13 cellular contexts compared by ENCODE assay signal in the genomic region with DNA sequence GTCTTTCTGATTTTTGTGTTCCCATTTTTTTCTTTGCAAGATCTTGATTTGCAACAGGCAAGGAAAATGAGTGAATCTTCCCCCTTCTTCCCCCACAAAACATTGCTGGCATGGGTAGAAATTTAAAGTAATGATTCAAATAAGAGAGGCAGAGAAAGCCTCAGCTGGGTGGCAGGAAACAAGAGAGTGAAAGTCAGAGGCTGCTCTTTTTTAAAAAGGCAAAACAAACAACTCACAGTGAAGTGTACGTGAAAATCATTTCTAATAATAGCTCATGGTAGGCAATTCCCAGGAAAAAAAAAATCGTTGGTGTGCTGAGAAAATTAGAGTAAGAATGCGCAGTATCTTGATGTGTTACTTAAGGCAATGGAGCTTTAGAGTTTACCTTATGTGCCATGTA.
"Had no signal": no experiment of that assay in that cellular context is flagged by ENCODE, and none has a peak within 500 bp of the region (broad histone marks: within the 10 kb centered on the region; RNA-seq: fewer than 3 reads in every experiment).

No MANE protein-coding gene starts in this region.

- H3K4me3 ChIP-seq: ascending aorta, esophagus muscularis mucosa, mucosa of descending colon, thoracic aorta had no signal

- H3K36me3 ChIP-seq: thoracic aorta had no signal

- H3K27ac ChIP-seq: ascending aorta, esophagus muscularis mucosa, parathyroid adenoma, thoracic aorta had no signal

- DNase-seq: activated naive CD4-positive, alpha-beta T cell treated with anti-CD3 and anti-CD28 coated beads, Interleukin-2, amount 10 ng/mL, durations not matched to agents 7 days and 5 days; activated T-cell treated with anti-CD3 and anti-CD28 coated beads for 4 hours; hippocampal formation; mammary epithelial cell; mucosa of descending colon; naive thymus-derived CD8-positive, alpha-beta T cell; stimulated activated CD4-positive, alpha-beta T cell treated with anti-CD3 and anti-CD28 coated beads, Interleukin-2, amount 100 ng/mL, for 24 hours; T-helper 9 cell had no signal

- H3K36me3 Mint-ChIP-seq: activated naive CD4-positive, alpha-beta T cell treated with anti-CD3 and anti-CD28 coated beads, Interleukin-2, amount 10 ng/mL, durations not matched to agents 7 days and 5 days had no signal

- H3K27me3 Mint-ChIP-seq: activated naive CD4-positive, alpha-beta T cell treated with anti-CD3 and anti-CD28 coated beads, Interleukin-2, amount 10 ng/mL, durations not matched to agents 7 days and 5 days; naive thymus-derived CD8-positive, alpha-beta T cell had no signal

- H3K9me3 Mint-ChIP-seq: activated naive CD4-positive, alpha-beta T cell treated with anti-CD3 and anti-CD28 coated beads, Interleukin-2, amount 10 ng/mL, durations not matched to agents 7 days and 5 days had no signal

- H3K9me3 ChIP-seq: ascending aorta, esophagus muscularis mucosa, mucosa of descending colon, thoracic aorta had no signal

- H3K27ac Mint-ChIP-seq: activated naive CD4-positive, alpha-beta T cell treated with anti-CD3 and anti-CD28 coated beads, Interleukin-2, amount 10 ng/mL, durations not matched to agents 7 days and 5 days had no signal

- H3K4me1 ChIP-seq: parathyroid adenoma had no signal

- ATAC-seq: left lobe of liver; mucosa of descending colon; naive thymus-derived CD8-positive, alpha-beta T cell had no signal

- H3K4me3 Mint-ChIP-seq: activated naive CD4-positive, alpha-beta T cell treated with anti-CD3 and anti-CD28 coated beads, Interleukin-2, amount 10 ng/mL, durations not matched to agents 7 days and 5 days; naive thymus-derived CD8-positive, alpha-beta T cell had no signal

- H3K27me3 ChIP-seq: ascending aorta, esophagus muscularis mucosa had no signal
